In the genomic region with DNA sequence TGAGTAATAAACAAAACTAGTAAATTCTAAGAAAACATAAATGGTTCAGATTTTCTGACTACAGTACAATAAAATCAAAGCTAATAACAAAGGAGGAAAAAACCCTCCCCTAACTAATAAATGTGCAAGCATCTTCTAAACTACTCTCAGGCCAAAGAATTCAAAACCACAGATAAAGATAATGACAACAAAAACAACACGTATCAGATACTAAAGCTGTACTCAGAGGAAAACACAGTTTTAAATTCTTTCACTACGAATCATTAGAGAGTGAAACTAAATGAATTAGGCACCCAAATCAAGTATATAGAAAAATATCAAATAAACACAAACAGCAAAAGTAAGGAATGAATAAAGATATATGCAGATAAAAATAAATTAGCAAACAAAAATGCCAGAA, we compare ENCODE assay signal across 17 cellular contexts.
DNase-seq lines count a peak whose midpoint lies in the region; ATAC-seq and TF ChIP-seq lines count a peak whose summit lies in the region.
"Had no signal": no experiment of that assay in that cellular context is flagged by ENCODE, and none has a peak within 500 bp of the region (broad histone marks: within the 10 kb centered on the region; RNA-seq: fewer than 3 reads in every experiment).

No MANE protein-coding gene starts in this region.

- H3K4me3 ChIP-seq in choroid plexus epithelial cell (ENCODE audit: low read depth, low read length) (no peak overlapping the region), kidney epithelial cell (ENCODE audit: low read depth, low read length) (no peak overlapping the region), brain microvascular endothelial cell (ENCODE audit: low read depth, low read length) (no peak overlapping the region)

- no peak for ATAC-seq in activated T-cell treated with anti-CD3 and anti-CD28 coated beads, Interleukin-2, amount 50 U/mL, for 72 hours (replicated peaks in 1 of 2)
- ATAC-seq: HepG2 had no signal

- no peaks in the 10 kb centered on the region for H3K9me3 Mint-ChIP-seq in activated T-cell treated with anti-CD3 and anti-CD28 coated beads, Interleukin-2, amount 50 U/mL, for 72 hours

- peak overlapping the region; percentile 85 for H3K27ac Mint-ChIP-seq in activated T-cell treated with anti-CD3 and anti-CD28 coated beads, Interleukin-2, amount 50 U/mL, for 72 hours

- H3K36me3 Mint-ChIP-seq in activated T-cell treated with anti-CD3 and anti-CD28 coated beads, Interleukin-2, amount 50 U/mL, for 72 hours (ENCODE audit: insufficient read depth in 2 of 2) = no peaks in the 10 kb centered on the region

- H3K4me1 Mint-ChIP-seq in activated T-cell treated with anti-CD3 and anti-CD28 coated beads, Interleukin-2, amount 50 U/mL, for 72 hours (ENCODE audit: low read depth) = no peaks in the 10 kb centered on the region

- peak overlapping the region in 1 of 2 donors; percentile 18 for H3K4me3 Mint-ChIP-seq in activated T-cell treated with anti-CD3 and anti-CD28 coated beads, Interleukin-2, amount 50 U/mL, for 72 hours

- in situ Hi-C loops in brain microvascular endothelial cell (cut with HindIII; ENCODE audit: low pct_ligation_motif_present, low sequenced_read_pairs) = no loop called here

- no peak for DNase-seq in activated T-cell treated with anti-CD3 and anti-CD28 coated beads, Interleukin-2, amount 50 U/mL, for 72 hours
- DNase-seq in activated T-cell treated with anti-CD3 and anti-CD28 coated beads, Interleukin-2, amount 50 U/mL, for 48 hours = no peak
- DNase-seq in choroid plexus epithelial cell (ENCODE audit: low read depth) (peak; percentile 20), kidney epithelial cell (ENCODE audit: low read depth) (peak; percentile 14), superior temporal gyrus (ENCODE audit: extremely low spot score) (no peak), middle frontal gyrus (ENCODE audit: extremely low spot score, low spot score) (no peak), nucleus accumbens (lab: John Stamatoyannopoulos, UW) (no peak), brain microvascular endothelial cell (no peak)
- DNase-seq: C1 segment of cervical spinal cord, DMS 273 treated with DMSO at 0.1 percent for 48 hours, H7, NCI-H1092 treated with DMSO at 0.1 percent for 48 hours, NCI-H1694 treated with DMSO at 0.1 percent for 48 hours, NCI-H69 had no signal

- H3K27ac ChIP-seq in brain microvascular endothelial cell = no peak overlapping the region
- H3K27ac ChIP-seq: 22Rv1, KMS-11 had no signal

- peaks cover 11% of the 10 kb centered on the region for H3K27me3 Mint-ChIP-seq in activated T-cell treated with anti-CD3 and anti-CD28 coated beads, Interleukin-2, amount 50 U/mL, for 72 hours (ENCODE audit: low read depth)

- no peaks in the 10 kb centered on the region for H3K36me3 ChIP-seq in kidney epithelial cell (ENCODE audit: control insufficient read depth, insufficient read depth, low read length)
- H3K36me3 ChIP-seq in brain microvascular endothelial cell (replicated peaks) = no peaks in the 10 kb centered on the region

- H3K27me3 ChIP-seq in kidney epithelial cell (ENCODE audit: control insufficient read depth, insufficient read depth, low read length) (no peaks in the 10 kb centered on the region), brain microvascular endothelial cell (replicated peaks) (no peaks in the 10 kb centered on the region)

- TF ChIP-seq CTCF in choroid plexus epithelial cell (conservative IDR thresholded peaks at IDR 0.05; ENCODE audit: low read depth, low read length) (no peak), kidney epithelial cell (IDR thresholded peaks at IDR 0.05; ENCODE audit: insufficient read depth, low read length, poor library complexity, severe bottlenecking) (no peak), brain microvascular endothelial cell (IDR thresholded peaks at IDR 0.05; ENCODE audit: low read depth, low read length, missing control alignments) (no peak)

Comparison
In these comparisons a context has a peak if more than half of its experiments do, and no peak if none do; other contexts are left out.
1. DNase-seq: peak in choroid plexus epithelial cell (single experiment) and kidney epithelial cell (single experiment); none in activated T-cell treated with anti-CD3 and anti-CD28 coated beads, Interleukin-2, amount 50 U/mL, for 72 hours (0 of 2), activated T-cell treated with anti-CD3 and anti-CD28 coated beads, Interleukin-2, amount 50 U/mL, for 48 hours (0 of 2), superior temporal gyrus (single experiment), middle frontal gyrus (single experiment), nucleus accumbens (0 of 56) and brain microvascular endothelial cell (single experiment).